Comparison of ENCODE assay signal across 19 cellular contexts in genomic region chr7:825386-825785, GRCh38. TPM values are rescaled to one million over a fixed set of nuclear protein-coding genes. Genes with fewer than 3 reads are reported as not detected.
DNase-seq lines count a peak whose midpoint lies in the region; ATAC-seq, FAIRE-seq and TF ChIP-seq lines count a peak whose summit lies in the region.
"Had no signal": no experiment of that assay in that cellular context is flagged by ENCODE, and none has a peak within 500 bp of the region (broad histone marks: within the 10 kb centered on the region; RNA-seq: fewer than 3 reads in every experiment).

No MANE protein-coding gene starts in this region.

- no peaks in the 10 kb centered on the region for H3K27me3 Mint-ChIP-seq in activated CD8-positive, alpha-beta memory T cell treated with anti-CD3 and anti-CD28 coated beads, Interleukin-2, amount 10 ng/mL, durations not matched to agents 7 days and 5 days
- H3K27me3 Mint-ChIP-seq: activated B cell treated with CpG ODN at 0.5 μM for 24 hours; activated naive CD4-positive, alpha-beta T cell treated with anti-CD3 and anti-CD28 coated beads, Interleukin-2, amount 10 ng/mL, durations not matched to agents 7 days and 5 days had no signal

- H3K9me3 ChIP-seq in adipocyte (ENCODE audit: control insufficient read depth, low read length) (no peaks in the 10 kb centered on the region), gastroesophageal sphincter (no peaks in the 10 kb centered on the region), spleen (no peaks in the 10 kb centered on the region), small intestine (ENCODE audit: control insufficient read depth, low read depth) (no peaks in the 10 kb centered on the region)
- H3K9me3 ChIP-seq: HAP-1 had no signal

- peaks cover 8% of the 10 kb centered on the region for H3K4me1 Mint-ChIP-seq in activated CD8-positive, alpha-beta memory T cell treated with anti-CD3 and anti-CD28 coated beads, Interleukin-2, amount 10 ng/mL, durations not matched to agents 7 days and 5 days

- H3K27me3 ChIP-seq in adipocyte (replicated peaks; ENCODE audit: control insufficient read depth, insufficient read depth, low read length) (no peaks in the 10 kb centered on the region), gastroesophageal sphincter (no peaks in the 10 kb centered on the region), spleen (replicated peaks in 1 of 7) (no peaks in the 10 kb centered on the region), small intestine (ENCODE audit: control insufficient read depth in 2 of 2, insufficient read depth in 2 of 2, low read length in 2 of 2) (no peaks in the 10 kb centered on the region)
- H3K27me3 ChIP-seq: neural progenitor cell had no signal

- H3K4me3 ChIP-seq in adipocyte (ENCODE audit: low read length), result peak overlapping the region; percentile 46
- H3K4me3 ChIP-seq in gastroesophageal sphincter, result no peak overlapping the region
- H3K4me3 ChIP-seq in spleen, result no peak overlapping the region
- H3K4me3 ChIP-seq in small intestine (ENCODE audit: low read depth in 1 of 2, low read length in 2 of 2), result no peak overlapping the region
- H3K4me3 ChIP-seq: HAP-1, neural progenitor cell had no signal

- peak overlapping the region in 3 of 4 donors; percentile 81 to 92 (median 90) for H3K27ac ChIP-seq in gastroesophageal sphincter
- peak overlapping the region in 6 of 8 donors; percentile 8 to 56 (median 49) for H3K27ac ChIP-seq in spleen
- H3K27ac ChIP-seq in small intestine (ENCODE audit: low read depth in 1 of 2, low read length in 1 of 2), result no peak overlapping the region
- H3K27ac ChIP-seq: C4-2B, neural progenitor cell had no signal

- no peak for TF ChIP-seq EP300 in gastroesophageal sphincter (IDR thresholded peaks at IDR 0.05)

- intact Hi-C loops in spleen (cut with DNase I; ENCODE audit: low total_unique reads), result no loop called here

- no peak for TF ChIP-seq POLR2A in gastroesophageal sphincter (IDR thresholded peaks at IDR 0.05)
- no peak for TF ChIP-seq POLR2A in spleen (IDR thresholded peaks at IDR 0.05)

- H3K4me1 ChIP-seq in adipocyte (ENCODE audit: control insufficient read depth, insufficient read depth, low read length) (peaks cover 45% of the 10 kb centered on the region), gastroesophageal sphincter (peaks cover 4 to 100% (median 60%) of the 10 kb centered on the region in 3 donors), spleen (peaks cover 11 to 87% (median 38%) of the 10 kb centered on the region in 6 donors), small intestine (ENCODE audit: control insufficient read depth in 2 of 2, insufficient read depth in 1 of 2, low read depth in 1 of 2, low read length in 1 of 2) (peaks cover 0 to 6% of the 10 kb centered on the region in 2 donors)
- H3K4me1 ChIP-seq: HAP-1, neural progenitor cell had no signal

- TF ChIP-seq CTCF in gastroesophageal sphincter (IDR thresholded peaks at IDR 0.05) (no peak), spleen (IDR thresholded peaks at IDR 0.05 in 8 of 11, conservative IDR thresholded peaks at IDR 0.05 in 3 of 11) (no peak)

- no peaks in the 10 kb centered on the region for H3K36me3 ChIP-seq in adipocyte (ENCODE audit: control insufficient read depth, insufficient read depth, low read length, severe bottlenecking)
- no peaks in the 10 kb centered on the region for H3K36me3 ChIP-seq in gastroesophageal sphincter
- peaks cover 0 to 13% (median 3%) of the 10 kb centered on the region in 6 donors for H3K36me3 ChIP-seq in spleen
- no peaks in the 10 kb centered on the region for H3K36me3 ChIP-seq in small intestine (ENCODE audit: control insufficient read depth in 2 of 2, insufficient read depth in 2 of 2, low read length in 2 of 2)
- H3K36me3 ChIP-seq: HAP-1, neural progenitor cell had no signal

- no peak overlapping the region for H3K4me3 Mint-ChIP-seq in activated CD8-positive, alpha-beta memory T cell treated with anti-CD3 and anti-CD28 coated beads, Interleukin-2, amount 10 ng/mL, durations not matched to agents 7 days and 5 days
- H3K4me3 Mint-ChIP-seq: activated B cell treated with CpG ODN at 0.5 μM for 24 hours; activated naive CD4-positive, alpha-beta T cell treated with anti-CD3 and anti-CD28 coated beads, Interleukin-2, amount 10 ng/mL, durations not matched to agents 7 days and 5 days; neural progenitor cell had no signal

- H3K27ac Mint-ChIP-seq in activated CD8-positive, alpha-beta memory T cell treated with anti-CD3 and anti-CD28 coated beads, Interleukin-2, amount 10 ng/mL, durations not matched to agents 7 days and 5 days, result no peak overlapping the region
- H3K27ac Mint-ChIP-seq: activated B cell treated with CpG ODN at 0.5 μM for 24 hours; activated naive CD4-positive, alpha-beta T cell treated with anti-CD3 and anti-CD28 coated beads, Interleukin-2, amount 10 ng/mL, durations not matched to agents 7 days and 5 days had no signal

- DNase-seq in EL (peak; percentile 56), adipocyte (ENCODE audit: low read depth) (peak; percentile 75), spleen (no peak), small intestine (no peak)
- DNase-seq in activated CD8-positive, alpha-beta memory T cell treated with anti-CD3 and anti-CD28 coated beads, Interleukin-2, amount 10 ng/mL, durations not matched to agents 7 days and 5 days, result no peak
- DNase-seq: activated B cell treated with CpG ODN at 0.5 μM for 24 hours; activated naive CD4-positive, alpha-beta T cell treated with anti-CD3 and anti-CD28 coated beads, Interleukin-2, amount 10 ng/mL, durations not matched to agents 7 days and 5 days; cerebellar nuclear complex; DMS53; NCI-H1417 treated with DMSO at 0.1 percent for 48 hours; NCI-H446 treated with DMSO at 0.1 percent for 48 hours; OCI-M1; SW 1271 had no signal

- WGBS in gastroesophageal sphincter (ENCODE audit: low coverage in 1 of 2), 2 donors, result 37 to 49% methylated on average over 6 of the region's 6 CpGs
- 73 to 83% (median 81%) methylated on average over 6 of the region's 6 CpGs for WGBS in spleen, 5 donors
- 65 to 90% (median 85%) methylated on average over 6 of the region's 6 CpGs for WGBS in small intestine, 3 donors

- CTCF ChIA-PET in activated CD8-positive, alpha-beta memory T cell treated with anti-CD3 and anti-CD28 coated beads, Interleukin-2, amount 10 ng/mL, durations not matched to agents 7 days and 5 days (lab: Charles Lee), result no interaction called here

- H3K36me3 Mint-ChIP-seq in activated CD8-positive, alpha-beta memory T cell treated with anti-CD3 and anti-CD28 coated beads, Interleukin-2, amount 10 ng/mL, durations not matched to agents 7 days and 5 days, result no peaks in the 10 kb centered on the region

- peak overlapping the region; percentile 79 for H3K9ac ChIP-seq in adipocyte (ENCODE audit: low read length)
- H3K9ac ChIP-seq: neural progenitor cell had no signal

- no peak for FAIRE-seq in small intestine (lab: Jason Lieb, UNC)

- ATAC-seq in gastroesophageal sphincter (no peak), GM21423 (IDR thresholded peaks at IDR 0.05; ENCODE audit: unreplicated experiment) (no peak), HG02852 (IDR thresholded peaks at IDR 0.05; ENCODE audit: unreplicated experiment) (no peak)
- ATAC-seq in activated CD8-positive, alpha-beta memory T cell treated with anti-CD3 and anti-CD28 coated beads, Interleukin-2, amount 10 ng/mL, durations not matched to agents 7 days and 5 days, result no peak

- H3K9me3 Mint-ChIP-seq in activated CD8-positive, alpha-beta memory T cell treated with anti-CD3 and anti-CD28 coated beads, Interleukin-2, amount 10 ng/mL, durations not matched to agents 7 days and 5 days (ENCODE audit: low read depth), result no peaks in the 10 kb centered on the region
- H3K9me3 Mint-ChIP-seq: activated B cell treated with CpG ODN at 0.5 μM for 24 hours; activated naive CD4-positive, alpha-beta T cell treated with anti-CD3 and anti-CD28 coated beads, Interleukin-2, amount 10 ng/mL, durations not matched to agents 7 days and 5 days; neural progenitor cell had no signal

RNA-seq across cellular contexts. Expression of gene SUN1, which starts 6.9 kb away (rescaled TPM):
- total RNA-seq in gastroesophageal sphincter (100 to 1,000 TPM; 151 to 261 (median 231) TPM), spleen (100 to 1,000 TPM; 103 to 181 (median 154) TPM)
- polyA plus RNA-seq in spleen (10 to 100 TPM; 33.2 to 59.5 (median 54.9) TPM), small intestine (10 to 100 TPM; 41.6 to 63.7 (median 58.6) TPM)
- total RNA-seq in activated CD8-positive, alpha-beta memory T cell treated with anti-CD3 and anti-CD28 coated beads, Interleukin-2, amount 10 ng/mL, durations not matched to agents 7 days and 5 days, result 10 to 100 TPM; 41.4 to 46.3 TPM

RNA-seq across cellular contexts. Expression of gene GET4, which starts 51.0 kb away (rescaled TPM):
- total RNA-seq in gastroesophageal sphincter (10 to 100 TPM; 18.4 to 34.8 (median 28.7) TPM), spleen (10 to 100 TPM; 25.4 to 39.5 (median 34.4) TPM)
- polyA plus RNA-seq in spleen (10 to 100 TPM; 40.0 to 63.0 (median 53.9) TPM), small intestine (10 to 100 TPM; 38.9 to 87.2 (median 71.9) TPM)
- total RNA-seq in activated CD8-positive, alpha-beta memory T cell treated with anti-CD3 and anti-CD28 coated beads, Interleukin-2, amount 10 ng/mL, durations not matched to agents 7 days and 5 days, result 10 to 100 TPM; 38.0 to 39.2 TPM

Comparison
In these comparisons a context has a peak if more than half of its experiments do, and no peak if none do; other contexts are left out.
1. DNase-seq: peak in EL (single experiment) and adipocyte (single experiment); none in spleen (single experiment), activated CD8-positive, alpha-beta memory T cell treated with anti-CD3 and anti-CD28 coated beads, Interleukin-2, amount 10 ng/mL, durations not matched to agents 7 days and 5 days (single experiment) and small intestine (single experiment).
2. H3K27ac ChIP-seq: peak in gastroesophageal sphincter (3 of 4) and spleen (6 of 8); none in small intestine (0 of 2).